ENCODE assay signal across 27 cellular contexts in the genomic region with DNA sequence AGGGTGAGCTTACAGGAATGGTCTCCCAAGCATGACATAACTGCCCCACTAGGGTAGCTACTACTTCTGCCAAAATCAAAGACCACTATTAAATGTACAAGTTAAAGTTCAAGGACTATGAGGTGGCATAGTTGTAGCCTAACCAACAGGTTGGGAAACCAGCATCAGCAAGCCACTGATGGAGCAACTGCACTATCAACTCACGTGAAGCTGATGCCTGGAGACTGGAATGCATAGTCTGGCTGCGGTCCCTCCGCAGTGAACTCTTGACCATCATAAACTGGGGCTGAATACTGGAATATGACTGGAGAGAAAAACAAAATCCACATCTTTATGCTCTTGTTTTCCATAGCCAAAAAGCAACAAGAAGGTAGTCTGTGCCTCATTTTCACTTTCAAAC.
"Had no signal": no experiment of that assay in that cellular context is flagged by ENCODE, and none has a peak within 500 bp of the region (broad histone marks: within the 10 kb centered on the region; RNA-seq: fewer than 3 reads in every experiment).

No MANE protein-coding gene starts in this region.

- H3K4me3 ChIP-seq: heart left ventricle, lower lobe of right lung, neural progenitor cell, psoas muscle, right atrium auricular region, skin epidermis, suprapubic skin, thoracic aorta, tibial artery, uterus had no signal

- H3K9me3 ChIP-seq: heart left ventricle, lower lobe of right lung, neutrophil, psoas muscle, right atrium auricular region, suprapubic skin, thoracic aorta, tibial artery, uterus had no signal

- DNase-seq: heart left ventricle; islet precursor cell; left ventricle myocardium superior; lower lobe of right lung; mammary epithelial cell; mesenchymal stem cell; naive thymus-derived CD8-positive, alpha-beta T cell; occipital lobe; psoas muscle; stimulated activated CD4-positive, alpha-beta T cell treated with anti-CD3 and anti-CD28 coated beads, Interleukin-12 subunit alpha, Interleukin-12 subunit beta, amount 100 ng/mL, for 4 hours; stimulated activated CD4-positive, alpha-beta T cell treated with anti-CD3 and anti-CD28 coated beads, Interleukin-15, amount 100 ng/mL, for 24 hours; stimulated activated CD4-positive, alpha-beta T cell treated with anti-CD3 and anti-CD28 coated beads, Interleukin-2, amount 100 ng/mL, for 24 hours; stimulated activated CD4-positive, alpha-beta T cell treated with anti-CD3 and anti-CD28 coated beads, Interleukin-4, amount 100 ng/mL, for 1 hour; stimulated activated naive CD4-positive, alpha-beta T cell; tibial artery; uterus had no signal

- H3K27ac Mint-ChIP-seq: naive thymus-derived CD8-positive, alpha-beta T cell; nephron; neural progenitor cell; stimulated activated naive CD8-positive, alpha-beta T cell treated with anti-CD3 and anti-CD28 coated beads, Interleukin-15, Interleukin-2, amounts not matched to agents 100 ng/mL and 50 ng/mL, for 24 hours; type B pancreatic cell had no signal

- H3K27me3 ChIP-seq: heart left ventricle, neural progenitor cell, neutrophil, right atrium auricular region, suprapubic skin, tibial artery, uterus had no signal

- H3K27ac ChIP-seq: heart left ventricle, lower lobe of right lung, neural progenitor cell, neutrophil, parathyroid adenoma, psoas muscle, right atrium auricular region, skin epidermis, suprapubic skin, thoracic aorta, tibial artery, uterus had no signal

- H3K36me3 ChIP-seq: heart left ventricle, lower lobe of right lung, neural progenitor cell, neutrophil, right atrium auricular region, suprapubic skin, thoracic aorta, tibial artery, uterus had no signal

- H3K36me3 Mint-ChIP-seq: naive thymus-derived CD8-positive, alpha-beta T cell; neural progenitor cell; type B pancreatic cell had no signal

- H2AFZ ChIP-seq: neural progenitor cell, parathyroid adenoma had no signal

- H3K9ac ChIP-seq: neural progenitor cell, parathyroid adenoma had no signal

- H3K4me1 ChIP-seq: heart left ventricle, lower lobe of right lung, neural progenitor cell, parathyroid adenoma, psoas muscle, right atrium auricular region, suprapubic skin, tibial artery, uterus had no signal

- H3K79me2 ChIP-seq: parathyroid adenoma had no signal

- H3K4me3 Mint-ChIP-seq: naive thymus-derived CD8-positive, alpha-beta T cell; nephron; neural progenitor cell; stimulated activated naive CD8-positive, alpha-beta T cell treated with anti-CD3 and anti-CD28 coated beads, Interleukin-15, Interleukin-2, amounts not matched to agents 100 ng/mL and 50 ng/mL, for 24 hours; type B pancreatic cell had no signal

- ATAC-seq: heart left ventricle, left ventricle myocardium superior, lower lobe of right lung, psoas muscle, sciatic nerve had no signal

- H3K4me1 Mint-ChIP-seq: naive thymus-derived CD8-positive, alpha-beta T cell; nephron; neural progenitor cell had no signal

- H3K27me3 Mint-ChIP-seq: naive thymus-derived CD8-positive, alpha-beta T cell; stimulated activated naive CD8-positive, alpha-beta T cell treated with anti-CD3 and anti-CD28 coated beads, Interleukin-15, Interleukin-2, amounts not matched to agents 100 ng/mL and 50 ng/mL, for 24 hours; type B pancreatic cell had no signal

- H3K9me3 Mint-ChIP-seq: nephron, neural progenitor cell, type B pancreatic cell had no signal

- H3K4me2 ChIP-seq: neural progenitor cell had no signal
